12 cellular contexts compared by ENCODE assay signal in the genomic region with DNA sequence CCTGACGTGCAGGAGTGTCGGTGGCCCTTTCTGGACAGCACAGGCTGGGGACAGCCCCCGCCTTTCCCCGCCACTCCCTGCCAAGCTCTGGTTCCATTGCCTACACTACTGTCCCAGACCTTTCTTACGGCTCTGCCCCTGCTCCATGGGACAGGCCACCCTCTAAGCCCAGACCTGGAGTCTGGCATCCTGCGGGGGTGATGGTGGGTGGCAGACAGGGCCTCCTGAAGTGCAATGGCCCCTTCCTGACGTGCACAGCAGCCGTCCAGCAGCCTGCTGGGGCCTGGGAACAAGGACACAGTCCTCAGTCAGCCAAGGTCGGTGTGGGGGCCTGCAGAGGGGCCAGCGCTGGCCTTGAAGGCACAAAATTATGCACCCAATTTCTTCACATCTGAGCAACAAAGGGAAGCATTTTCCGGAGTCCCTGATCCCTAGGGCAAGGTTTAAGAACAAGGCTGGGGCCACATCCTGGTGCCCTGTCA.
DNase-seq lines count a peak whose midpoint lies in the region; ATAC-seq and TF ChIP-seq lines count a peak whose summit lies in the region.
"Had no signal": no experiment of that assay in that cellular context is flagged by ENCODE, and none has a peak within 500 bp of the region (broad histone marks: within the 10 kb centered on the region; RNA-seq: fewer than 3 reads in every experiment).

No MANE protein-coding gene starts in this region.

- H3K4me1 ChIP-seq in endodermal cell (ENCODE audit: control insufficient read depth, insufficient read depth, low read length), result peaks cover 11% of the 10 kb centered on the region
- peaks cover 44% of the 10 kb centered on the region for H3K4me1 ChIP-seq in ovary (ENCODE audit: insufficient read depth)
- H3K4me1 ChIP-seq in vagina, result peaks cover 37% of the 10 kb centered on the region

- TF ChIP-seq POLR2A in ovary (IDR thresholded peaks at IDR 0.05) (no peak), vagina (IDR thresholded peaks at IDR 0.05) (no peak)

- peaks cover 10% of the 10 kb centered on the region for H3K4me1 Mint-ChIP-seq in endodermal cell

- peaks cover 2% of the 10 kb centered on the region for H3K9me3 Mint-ChIP-seq in endodermal cell

- no peaks in the 10 kb centered on the region for H3K36me3 Mint-ChIP-seq in endodermal cell (ENCODE audit: low read depth)

- H3K9me3 ChIP-seq in endodermal cell (ENCODE audit: control insufficient read depth, low read length) (no peaks in the 10 kb centered on the region), ovary (no peaks in the 10 kb centered on the region), vagina (no peaks in the 10 kb centered on the region)
- H3K9me3 ChIP-seq: HAP-1 had no signal

- no peak overlapping the region for H3K27ac Mint-ChIP-seq in endodermal cell

- no peak overlapping the region for H3K4me3 Mint-ChIP-seq in endodermal cell

- no peak for TF ChIP-seq EP300 in ovary (IDR thresholded peaks at IDR 0.05)

- TF ChIP-seq CTCF in endodermal cell (conservative IDR thresholded peaks at IDR 0.05) (no peak), ovary (IDR thresholded peaks at IDR 0.05) (no peak), vagina (IDR thresholded peaks at IDR 0.05) (no peak)

- peak; percentile 0 for DNase-seq in stimulated activated CD4-positive, alpha-beta T cell treated with anti-CD3 and anti-CD28 coated beads, Interleukin-1b, Interleukin-23, amount 100 ng/mL, for 48 hours
- DNase-seq in stimulated activated CD4-positive, alpha-beta T cell treated with anti-CD3 and anti-CD28 coated beads, Interleukin-4, amount 100 ng/mL, for 1 hour, result no peak
- peak; percentile 39 for DNase-seq in endodermal cell
- peak in 4 of 5 donors; percentile 44 to 56 (median 52) for DNase-seq in ovary
- no peak for DNase-seq in vagina (ENCODE audit: extremely low spot score in 2 of 2)
- DNase-seq in NCI-H1048 (lab: John Stamatoyannopoulos, UW), result no peak
- no peak for DNase-seq in Kasumi-1 (lab: John Stamatoyannopoulos, UW)
- DNase-seq: CD4-positive, alpha-beta memory T cell; NCI-H510A had no signal

- intact Hi-C loops in ovary (cut with DNase I), result no loop called here
- intact Hi-C loops in vagina (cut with DNase I), result no loop called here

- H3K9ac ChIP-seq in endodermal cell (ENCODE audit: extremely low read depth, low read length, poor library complexity, severe bottlenecking), result no peak overlapping the region

- H3K4me3 ChIP-seq in endodermal cell (ENCODE audit: low read length) (no peak overlapping the region), ovary (no peak overlapping the region), vagina (no peak overlapping the region)
- H3K4me3 ChIP-seq: HAP-1, lung had no signal

- H3K27ac ChIP-seq in endodermal cell (ENCODE audit: low read depth, low read length) (no peak overlapping the region), ovary (peak overlapping the region; percentile 0 to 84), vagina (peak overlapping the region; percentile 82)

- H3K27me3 Mint-ChIP-seq in endodermal cell (ENCODE audit: insufficient read depth), result peaks cover 12% of the 10 kb centered on the region
- H3K27me3 Mint-ChIP-seq: CD4-positive, alpha-beta memory T cell had no signal

- H3K36me3 ChIP-seq in endodermal cell (ENCODE audit: control insufficient read depth, insufficient read depth, low read length) (no peaks in the 10 kb centered on the region), ovary (no peaks in the 10 kb centered on the region), vagina (no peaks in the 10 kb centered on the region)
- H3K36me3 ChIP-seq: HAP-1 had no signal

- ATAC-seq in GM21576 (IDR thresholded peaks at IDR 0.05; ENCODE audit: unreplicated experiment), result no peak

- H3K27me3 ChIP-seq in endodermal cell (ENCODE audit: control insufficient read depth, insufficient read depth, low read length, poor library complexity, severe bottlenecking), result no peaks in the 10 kb centered on the region
- H3K27me3 ChIP-seq in ovary, result no peaks in the 10 kb centered on the region
- H3K27me3 ChIP-seq in vagina, result no peaks in the 10 kb centered on the region

- 89 to 98% methylated on average over 5 to 11 of the region's 11 CpGs for WGBS in endodermal cell (ENCODE audit: insufficient coverage in 1 of 2, insufficient read length in 1 of 2), 2 experiments
- WGBS in ovary, 3 donors, result 56 to 81% (median 63%) methylated on average over 11 of the region's 11 CpGs

Comparison
In these comparisons a context has a peak if more than half of its experiments do, and no peak if none do; other contexts are left out.
1. DNase-seq: peak in stimulated activated CD4-positive, alpha-beta T cell treated with anti-CD3 and anti-CD28 coated beads, Interleukin-1b, Interleukin-23, amount 100 ng/mL, for 48 hours (single experiment), endodermal cell (single experiment) and ovary (4 of 5); none in stimulated activated CD4-positive, alpha-beta T cell treated with anti-CD3 and anti-CD28 coated beads, Interleukin-4, amount 100 ng/mL, for 1 hour (single experiment), vagina (0 of 2), NCI-H1048 (single experiment) and Kasumi-1 (0 of 2).